Comparison of ENCODE assay signal across 12 cellular contexts in the genomic region with DNA sequence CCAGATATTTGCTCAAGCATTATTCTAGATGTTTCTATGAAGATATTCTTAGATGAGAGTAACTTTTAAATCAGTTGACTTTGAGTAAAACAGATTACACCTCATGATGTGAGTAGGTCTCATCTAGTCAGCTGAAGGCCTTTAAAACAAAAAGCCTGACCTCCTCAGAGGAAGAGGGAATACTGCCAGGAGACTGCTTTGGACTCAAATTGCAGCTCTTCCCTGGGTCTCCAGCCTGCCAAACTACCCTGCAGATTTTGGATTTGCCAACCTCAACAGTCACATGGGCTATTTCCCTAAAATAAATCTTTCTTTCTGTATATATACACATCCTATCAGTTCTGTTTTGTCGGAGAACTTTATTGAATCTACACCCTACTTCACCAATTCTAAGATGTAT.
DNase-seq lines count a peak whose midpoint lies in the region; ATAC-seq and TF ChIP-seq lines count a peak whose summit lies in the region.
"Had no signal": no experiment of that assay in that cellular context is flagged by ENCODE, and none has a peak within 500 bp of the region (broad histone marks: within the 10 kb centered on the region; RNA-seq: fewer than 3 reads in every experiment).

No MANE protein-coding gene starts in this region.

- no peak for TF ChIP-seq CTCF in choroid plexus epithelial cell (conservative IDR thresholded peaks at IDR 0.05; ENCODE audit: low read depth, low read length)
- TF ChIP-seq CTCF in psoas muscle (IDR thresholded peaks at IDR 0.05): no peak

- H3K4me1 ChIP-seq in psoas muscle: no peaks in the 10 kb centered on the region

- H3K36me3 ChIP-seq in MG63 (no peaks in the 10 kb centered on the region), psoas muscle (ENCODE audit: insufficient read depth in 1 of 2, low read depth in 1 of 2) (no peaks in the 10 kb centered on the region)

- H3K4me3 ChIP-seq in MG63 (no peak overlapping the region), choroid plexus epithelial cell (ENCODE audit: low read depth, low read length) (no peak overlapping the region), psoas muscle (no peak overlapping the region)
- H3K4me3 ChIP-seq: GM23338 had no signal

- peaks cover 3% of the 10 kb centered on the region; the same call in 1 of the 2 replicates for H3K9me3 ChIP-seq in MG63
- no peaks in the 10 kb centered on the region for H3K9me3 ChIP-seq in psoas muscle

- WGBS in psoas muscle, 3 donors: 59 to 86% (median 68%) methylated on average over 1 of the region's 1 CpG

- H3K27me3 ChIP-seq in MG63 (no peaks in the 10 kb centered on the region), psoas muscle (ENCODE audit: insufficient read depth in 3 of 3, low read length in 2 of 3) (no peaks in the 10 kb centered on the region)

- H3K27ac ChIP-seq in psoas muscle: no peak overlapping the region

- intact Hi-C loops in psoas muscle (cut with DNase I): no loop called here

- no peak for ATAC-seq in psoas muscle
- ATAC-seq: GM23338 had no signal

- DNase-seq in MG63 (peak; percentile 33), choroid plexus epithelial cell (ENCODE audit: low read depth) (peak; percentile 9), fibroblast of peridontal ligament (ENCODE audit: extremely low read depth) (peak; percentile 83), psoas muscle (no peak), RKO (ENCODE audit: low spot score) (no peak), nucleus accumbens (lab: John Stamatoyannopoulos, UW) (no peak)
- DNase-seq in activated CD8-positive, alpha-beta memory T cell treated with anti-CD3 and anti-CD28 coated beads for 24 hours: no peak
- DNase-seq: Calu3; CD4-positive, alpha-beta T cell; DMS79; H7 had no signal

Comparison
In these comparisons a context has a peak if more than half of its experiments do, and no peak if none do; other contexts are left out.
1. DNase-seq: peak in MG63 (single experiment), choroid plexus epithelial cell (single experiment) and fibroblast of peridontal ligament (single experiment); none in activated CD8-positive, alpha-beta memory T cell treated with anti-CD3 and anti-CD28 coated beads for 24 hours (single experiment), psoas muscle (0 of 2), RKO (single experiment) and nucleus accumbens (0 of 56).